Comparison of ENCODE assay signal across 1 cellular context in the genomic region with DNA sequence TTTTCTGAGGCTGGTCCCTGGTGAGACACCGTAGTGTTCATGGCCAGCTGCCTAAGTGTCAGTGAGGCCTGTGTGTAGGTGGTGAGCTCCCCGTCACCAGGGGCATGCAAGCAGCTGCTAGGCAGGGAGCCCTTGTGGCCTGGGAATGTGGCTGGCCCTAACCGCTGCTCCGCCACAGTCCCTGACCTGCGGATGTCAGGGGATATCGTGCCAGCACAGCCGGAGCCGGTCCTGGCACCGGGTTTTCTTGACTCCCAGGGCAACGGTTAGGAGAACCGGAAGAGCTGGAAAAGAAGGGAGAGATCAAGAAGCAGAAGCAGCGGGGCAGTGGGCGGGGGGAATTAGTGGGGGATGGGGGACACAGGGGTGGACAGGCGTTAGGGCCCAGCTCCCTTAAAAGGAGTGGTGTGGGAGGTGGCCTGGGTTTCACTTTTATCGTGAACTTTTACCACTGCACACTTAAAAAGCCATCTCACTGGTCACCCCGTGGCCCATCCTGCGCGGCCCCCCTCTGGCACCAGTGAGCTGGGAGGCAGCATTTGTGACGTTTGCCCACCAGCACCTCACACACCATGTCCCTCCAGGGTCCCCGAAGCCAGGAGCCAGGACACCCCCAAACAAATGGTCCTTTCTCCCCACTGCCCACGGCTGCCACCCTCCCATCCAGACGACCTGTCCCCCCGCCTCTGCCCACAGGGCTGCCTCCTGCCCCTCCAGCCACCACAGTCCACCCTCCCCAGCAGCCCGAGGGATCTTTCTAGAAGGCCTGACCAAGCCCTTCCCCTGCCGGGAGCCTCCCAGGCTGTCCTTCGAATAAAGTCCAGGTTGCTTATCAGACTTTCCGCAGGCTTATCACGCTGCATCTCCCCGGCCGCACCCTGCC.
TF ChIP-seq lines count a peak whose summit lies in the region.

No MANE protein-coding gene starts in this region.

TF ChIP-seq in HCT116, 20 proteins besides CTCF, POLR2A, EP300 and RAD21:
- TF ChIP-seq, protein P1, sequence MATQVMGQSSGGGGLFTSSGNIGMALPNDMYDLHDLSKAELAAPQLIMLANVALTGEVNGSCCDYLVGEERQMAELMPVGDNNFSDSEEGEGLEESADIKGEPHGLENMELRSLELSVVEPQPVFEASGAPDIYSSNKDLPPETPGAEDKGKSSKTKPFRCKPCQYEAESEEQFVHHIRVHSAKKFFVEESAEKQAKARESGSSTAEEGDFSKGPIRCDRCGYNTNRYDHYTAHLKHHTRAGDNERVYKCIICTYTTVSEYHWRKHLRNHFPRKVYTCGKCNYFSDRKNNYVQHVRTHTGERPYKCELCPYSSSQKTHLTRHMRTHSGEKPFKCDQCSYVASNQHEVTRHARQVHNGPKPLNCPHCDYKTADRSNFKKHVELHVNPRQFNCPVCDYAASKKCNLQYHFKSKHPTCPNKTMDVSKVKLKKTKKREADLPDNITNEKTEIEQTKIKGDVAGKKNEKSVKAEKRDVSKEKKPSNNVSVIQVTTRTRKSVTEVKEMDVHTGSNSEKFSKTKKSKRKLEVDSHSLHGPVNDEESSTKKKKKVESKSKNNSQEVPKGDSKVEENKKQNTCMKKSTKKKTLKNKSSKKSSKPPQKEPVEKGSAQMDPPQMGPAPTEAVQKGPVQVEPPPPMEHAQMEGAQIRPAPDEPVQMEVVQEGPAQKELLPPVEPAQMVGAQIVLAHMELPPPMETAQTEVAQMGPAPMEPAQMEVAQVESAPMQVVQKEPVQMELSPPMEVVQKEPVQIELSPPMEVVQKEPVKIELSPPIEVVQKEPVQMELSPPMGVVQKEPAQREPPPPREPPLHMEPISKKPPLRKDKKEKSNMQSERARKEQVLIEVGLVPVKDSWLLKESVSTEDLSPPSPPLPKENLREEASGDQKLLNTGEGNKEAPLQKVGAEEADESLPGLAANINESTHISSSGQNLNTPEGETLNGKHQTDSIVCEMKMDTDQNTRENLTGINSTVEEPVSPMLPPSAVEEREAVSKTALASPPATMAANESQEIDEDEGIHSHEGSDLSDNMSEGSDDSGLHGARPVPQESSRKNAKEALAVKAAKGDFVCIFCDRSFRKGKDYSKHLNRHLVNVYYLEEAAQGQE (IDR thresholded peaks at IDR 0.05; ENCODE audit: low read depth): no peak
- no peak for TF ChIP-seq JUND (IDR thresholded peaks at IDR 0.05)
- no peak for TF ChIP-seq CEBPB (IDR thresholded peaks at IDR 0.05; ENCODE audit: low read depth)
- no peak; the same call in 1 of the 2 replicates for TF ChIP-seq ZFX (IDR thresholded peaks at IDR 0.05)
- TF ChIP-seq YY1 (IDR thresholded peaks at IDR 0.05; ENCODE audit: extremely low read depth, insufficient replicate concordance, low read depth, low read length): no peak
